Comparison of ENCODE assay signal across 13 cellular contexts in genomic region chr17:50112694-50113093, GRCh38. TPM values are rescaled to one million over a fixed set of nuclear protein-coding genes. Genes with fewer than 3 reads are reported as not detected.
DNase-seq lines count a peak whose midpoint lies in the region; ATAC-seq and TF ChIP-seq lines count a peak whose summit lies in the region.
"Had no signal": no experiment of that assay in that cellular context is flagged by ENCODE, and none has a peak within 500 bp of the region (broad histone marks: within the 10 kb centered on the region; RNA-seq: fewer than 3 reads in every experiment).

No MANE protein-coding gene starts in this region.

- peaks cover 26 to 56% of the 10 kb centered on the region in 2 donors for H3K4me1 ChIP-seq in adrenal gland (replicated peaks in 1 of 2)
- H3K4me1 ChIP-seq in cardiac muscle cell (ENCODE audit: low read depth), result peaks cover 42% of the 10 kb centered on the region
- peaks cover 11% of the 10 kb centered on the region for H3K4me1 ChIP-seq in mucosa of descending colon (ENCODE audit: low read depth)
- H3K4me1 ChIP-seq in subcutaneous abdominal adipose tissue (ENCODE audit: control insufficient read depth in 5 of 5, insufficient read depth in 5 of 5, low read length in 5 of 5), result peaks cover 11 to 50% (median 38%) of the 10 kb centered on the region in 5 donors

- H3K9me3 ChIP-seq in adrenal gland (replicated peaks in 1 of 3) (no peaks in the 10 kb centered on the region), cardiac muscle cell (ENCODE audit: low read depth) (no peaks in the 10 kb centered on the region), mucosa of descending colon (no peaks in the 10 kb centered on the region), subcutaneous abdominal adipose tissue (ENCODE audit: control insufficient read depth in 5 of 5, low read length in 5 of 5) (no peaks in the 10 kb centered on the region)

- H3K36me3 ChIP-seq in adrenal gland (replicated peaks in 1 of 2) (peaks cover 0 to 23% of the 10 kb centered on the region in 2 donors), cardiac muscle cell (no peaks in the 10 kb centered on the region), mucosa of descending colon (ENCODE audit: low read depth) (no peaks in the 10 kb centered on the region), subcutaneous abdominal adipose tissue (ENCODE audit: control insufficient read depth in 5 of 5, insufficient read depth in 5 of 5, low read length in 5 of 5) (peaks cover 0 to 37% (median 36%) of the 10 kb centered on the region in 5 donors)

- H3K27me3 ChIP-seq in adrenal gland, result no peaks in the 10 kb centered on the region
- no peaks in the 10 kb centered on the region for H3K27me3 ChIP-seq in cardiac muscle cell
- peaks cover 0 to 4% (median 0%) of the 10 kb centered on the region in 5 donors for H3K27me3 ChIP-seq in subcutaneous abdominal adipose tissue (ENCODE audit: control insufficient read depth in 5 of 5, insufficient read depth in 4 of 5, low read length in 5 of 5)

- TF ChIP-seq POLR2A in adrenal gland (IDR thresholded peaks at IDR 0.05), result no peak

- TF ChIP-seq CTCF in adrenal gland (IDR thresholded peaks at IDR 0.05) (peak in 1 of 6 experiments; percentile 12), cardiac muscle cell (IDR thresholded peaks at IDR 0.05; ENCODE audit: low read depth, low read length) (no peak), mucosa of descending colon (IDR thresholded peaks at IDR 0.05) (no peak)

- H3K27ac ChIP-seq in adrenal gland (peak overlapping the region in 4 of 5 donors; percentile 91 to 98 (median 95)), cardiac muscle cell (peak overlapping the region; percentile 100), subcutaneous abdominal adipose tissue (ENCODE audit: low read depth, low read length) (peak overlapping the region; percentile 70)

- H3K4me3 ChIP-seq in adrenal gland, result no peak overlapping the region
- H3K4me3 ChIP-seq in cardiac muscle cell, result no peak overlapping the region
- H3K4me3 ChIP-seq in mucosa of descending colon, result no peak overlapping the region
- H3K4me3 ChIP-seq in subcutaneous abdominal adipose tissue (ENCODE audit: low read depth in 1 of 5, low read length in 5 of 5), result no peak overlapping the region

- ATAC-seq in mucosa of descending colon, result peak; percentile 55
- ATAC-seq: activated CD4-positive, CD25-positive, alpha-beta regulatory T cell treated with anti-CD3 and anti-CD28 coated beads, Interleukin-2, amount 50 U/mL, for 24 hours had no signal

- 77 to 84% (median 82%) methylated on average over 17 of the region's 17 CpGs; no CpG with 5 or more reads in 1 of the 4 donors for WGBS in adrenal gland, 4 donors

- DNase-seq in adrenal gland (peak in 5 of 7 donors; percentile 44 to 55 (median 49)), cardiac muscle cell (ENCODE audit: low read depth in 1 of 2, low spot score in 1 of 2) (no peak), mucosa of descending colon (peak in 1 of 3 donors; percentile 61), islet precursor cell (no peak), NCI-H1694 (lab: John Stamatoyannopoulos, UW) (no peak), Kasumi-1 (lab: John Stamatoyannopoulos, UW) (no peak)
- no peak for DNase-seq in activated naive CD4-positive, alpha-beta T cell treated with anti-CD3 and anti-CD28 coated beads, Interleukin-2, amount 50 U/mL, for 16 hours
- DNase-seq: NCI-H2029; NCI-H526; retina; stimulated activated CD4-positive, alpha-beta T cell treated with anti-CD3 and anti-CD28 coated beads, Interleukin-2, amount 100 ng/mL, for 48 hours had no signal

- H3K9ac ChIP-seq in subcutaneous abdominal adipose tissue (ENCODE audit: low read length in 5 of 5), result peak overlapping the region in 2 of 5 donors; percentile 13 to 68

- intact Hi-C loops in adrenal gland (cut with DNase I) (no loop called here), mucosa of descending colon (cut with DNase I, micrococcal nuclease) (loop anchor here in 1 of 2 donors (10.0 kb wide), 1 partner anchor 52 kb away; the partner anchor contains the start of gene SGCA)

RNA-seq across cellular contexts. Expression of gene SAMD14, which starts 17.3 kb away (rescaled TPM):
- total RNA-seq in adrenal gland (10 to 100 TPM in 1 of 8 donors, 1 to 10 TPM in 7; 1.3 to 12.6 (median 4.0) TPM), cardiac muscle cell (1.2 and 2.8 TPM in 2 replicates), mucosa of descending colon (1 to 10 TPM in 2 of 3 donors, under 1 TPM in 1; 0.52 to 2.6 (median 1.2) TPM)
- polyA plus RNA-seq in adrenal gland (10 to 100 TPM in 1 of 3 donors, 1 to 10 TPM in 2; 1.1 to 11.0 (median 3.0) TPM), cardiac muscle cell (2.0 and 2.5 TPM in 2 replicates)

RNA-seq across cellular contexts. Expression of gene PDK2, which starts 17.5 kb away (rescaled TPM):
- total RNA-seq in adrenal gland (100 to 1,000 TPM in 7 of 8 donors, 10 to 100 TPM in 1; 98.9 to 225 (median 137) TPM), cardiac muscle cell (79.5 and 88.5 TPM in 2 replicates), mucosa of descending colon (10 to 100 TPM; 51.0 to 91.6 (median 72.6) TPM)
- polyA plus RNA-seq in adrenal gland (100 to 1,000 TPM in 1 of 3 donors, 10 to 100 TPM in 2; 48.5 to 110 (median 59.7) TPM), cardiac muscle cell (146 and 156 TPM in 2 replicates)

RNA-seq across cellular contexts. Expression of gene PPP1R9B, which starts 37.8 kb away (rescaled TPM):
- total RNA-seq in adrenal gland (10 to 100 TPM; 43.9 to 87.0 (median 62.0) TPM), cardiac muscle cell (45.6 and 59.4 TPM in 2 replicates), mucosa of descending colon (10 to 100 TPM; 27.3 to 47.5 (median 33.1) TPM)
- polyA plus RNA-seq in adrenal gland (100 to 1,000 TPM in 1 of 3 donors, 10 to 100 TPM in 2; 21.8 to 128 (median 27.2) TPM), cardiac muscle cell (6.0 and 6.2 TPM in 2 replicates)

RNA-seq across cellular contexts. Expression of gene SGCA, which starts 53.1 kb away (rescaled TPM):
- total RNA-seq in adrenal gland, result 1 to 10 TPM in 3 of 8 donors, under 1 TPM in 2, not detected in 3; 0.28 to 3.0 (median 1.2) TPM
- polyA plus RNA-seq in adrenal gland, result 1 to 10 TPM in 2 of 3 donors, not detected in 1; 5.2 to 5.5 TPM
- total RNA-seq in cardiac muscle cell, result 57.5 and 63.3 TPM in 2 replicates
- 69.9 and 90.6 TPM in 2 replicates for polyA plus RNA-seq in cardiac muscle cell
- total RNA-seq in mucosa of descending colon, result 10 to 100 TPM in 1 of 3 donors, 1 to 10 TPM in 1, under 1 TPM in 1; 0.64 to 30.7 (median 6.8) TPM

RNA-seq across cellular contexts. Expression of gene ITGA3, which starts 56.8 kb away (rescaled TPM):
- total RNA-seq in adrenal gland, result 100 to 1,000 TPM in 7 of 8 donors, 10 to 100 TPM in 1; 31.4 to 206 (median 134) TPM
- polyA plus RNA-seq in adrenal gland, result 100 to 1,000 TPM in 2 of 3 donors, 10 to 100 TPM in 1; 20.9 to 164 (median 116) TPM
- total RNA-seq in cardiac muscle cell, result 40.6 and 41.9 TPM in 2 replicates
- polyA plus RNA-seq in cardiac muscle cell, result 20.5 and 32.7 TPM in 2 replicates
- total RNA-seq in mucosa of descending colon, result 100 to 1,000 TPM; 108 to 170 (median 108) TPM

Comparison
In these comparisons a context has a peak if more than half of its experiments do, and no peak if none do; other contexts are left out.
1. DNase-seq: peak in adrenal gland (5 of 7); none in cardiac muscle cell (0 of 2), islet precursor cell (single experiment), activated naive CD4-positive, alpha-beta T cell treated with anti-CD3 and anti-CD28 coated beads, Interleukin-2, amount 50 U/mL, for 16 hours (single experiment), NCI-H1694 (single experiment) and Kasumi-1 (0 of 2).
2. Peak in every context shown above with its lines, with median percentiles within 50 percentile points of each other: H3K27ac ChIP-seq.